ENCODE assay signal across 17 cellular contexts in genomic region chr21:31913191-31913608, GRCh38. TPM values are rescaled to one million over a fixed set of nuclear protein-coding genes. Genes with fewer than 3 reads are reported as not detected.
DNase-seq lines count a peak whose midpoint lies in the region; TF ChIP-seq lines count a peak whose summit lies in the region.
"Had no signal": no experiment of that assay in that cellular context is flagged by ENCODE, and none has a peak within 500 bp of the region (broad histone marks: within the 10 kb centered on the region; RNA-seq: fewer than 3 reads in every experiment).

No MANE protein-coding gene starts in this region.

- intact Hi-C loops in activated naive CD4-positive, alpha-beta T cell treated with anti-CD3 and anti-CD28 coated beads for 36 hours (cut with micrococcal nuclease), result no loop called here

- CTCF ChIA-PET in activated naive CD4-positive, alpha-beta T cell treated with anti-CD3 and anti-CD28 coated beads for 36 hours (lab: Charles Lee), result no interaction called here

- H2BK12ac ChIP-seq in neuronal stem cell (ENCODE audit: low read length), result no peak overlapping the region

- no peak overlapping the region for H3K4me3 Mint-ChIP-seq in activated naive CD4-positive, alpha-beta T cell treated with anti-CD3 and anti-CD28 coated beads for 36 hours
- H3K4me3 Mint-ChIP-seq: CD4-positive, CD25-positive, alpha-beta regulatory T cell had no signal

- H3K9ac ChIP-seq in neuronal stem cell (ENCODE audit: low read depth, low read length, poor library complexity), result no peak overlapping the region

- peak overlapping the region; percentile 65 for H3K14ac ChIP-seq in neuronal stem cell (ENCODE audit: low read length)

- no peak overlapping the region for H3K27ac ChIP-seq in neuronal stem cell (replicated peaks; ENCODE audit: low read length)
- H3K27ac ChIP-seq: Peyer's patch had no signal

- no peak for TF ChIP-seq CTCF in BE2C (IDR thresholded peaks at IDR 0.05; ENCODE audit: low read depth, low read length)

- H3K27ac Mint-ChIP-seq in activated naive CD4-positive, alpha-beta T cell treated with anti-CD3 and anti-CD28 coated beads for 36 hours, result no peak overlapping the region
- H3K27ac Mint-ChIP-seq: CD4-positive, CD25-positive, alpha-beta regulatory T cell had no signal

- H3K4me1 Mint-ChIP-seq in activated naive CD4-positive, alpha-beta T cell treated with anti-CD3 and anti-CD28 coated beads for 36 hours (ENCODE audit: low read depth), result no peaks in the 10 kb centered on the region
- H3K4me1 Mint-ChIP-seq: CD4-positive, CD25-positive, alpha-beta regulatory T cell had no signal

- H3K36me3 ChIP-seq in neuronal stem cell (replicated peaks in 1 of 2; ENCODE audit: control insufficient read depth in 2 of 2, insufficient read depth in 2 of 2, low read length in 2 of 2), result peaks cover 0 to 27% of the 10 kb centered on the region in 2 donors
- no peaks in the 10 kb centered on the region for H3K36me3 ChIP-seq in BE2C
- H3K36me3 ChIP-seq: Peyer's patch had no signal

- H3K4me2 ChIP-seq in neuronal stem cell (ENCODE audit: insufficient read depth, low read length, poor library complexity, severe bottlenecking), result no peak overlapping the region

- H4K8ac ChIP-seq in neuronal stem cell (ENCODE audit: low read depth, low read length), result no peak overlapping the region

- no peaks in the 10 kb centered on the region for H3K36me3 Mint-ChIP-seq in activated naive CD4-positive, alpha-beta T cell treated with anti-CD3 and anti-CD28 coated beads for 36 hours (ENCODE audit: low read depth)
- H3K36me3 Mint-ChIP-seq: CD4-positive, CD25-positive, alpha-beta regulatory T cell had no signal

- H3K4me3 ChIP-seq in neuronal stem cell (ENCODE audit: low read length in 2 of 2), result peak overlapping the region in 1 of 2 donors; percentile 21
- no peak overlapping the region for H3K4me3 ChIP-seq in BE2C (ENCODE audit: low read depth, low read length)
- H3K4me3 ChIP-seq: Peyer's patch had no signal

- H3K9me3 Mint-ChIP-seq in activated naive CD4-positive, alpha-beta T cell treated with anti-CD3 and anti-CD28 coated beads for 36 hours, result no peaks in the 10 kb centered on the region
- H3K9me3 Mint-ChIP-seq: CD4-positive, CD25-positive, alpha-beta regulatory T cell had no signal

- H3K4me1 ChIP-seq in neuronal stem cell (ENCODE audit: control insufficient read depth in 2 of 2, insufficient read depth in 1 of 2, low read depth in 1 of 2, low read length in 2 of 2) (peaks cover 21 to 26% of the 10 kb centered on the region in 2 donors), BE2C (peaks cover 3% of the 10 kb centered on the region; the same call in 1 of the 2 replicates)

- peaks cover 30% of the 10 kb centered on the region for H3K27me3 Mint-ChIP-seq in activated naive CD4-positive, alpha-beta T cell treated with anti-CD3 and anti-CD28 coated beads for 36 hours (ENCODE audit: low read depth)

- H3K23ac ChIP-seq in neuronal stem cell (ENCODE audit: low read depth, low read length, poor library complexity), result peak overlapping the region; percentile 92

- no peak overlapping the region for H3K4ac ChIP-seq in neuronal stem cell (ENCODE audit: low read length)

- no peak overlapping the region for H4K91ac ChIP-seq in neuronal stem cell (ENCODE audit: low read depth, low read length, poor library complexity)

- no peak overlapping the region for H2AFZ ChIP-seq in neuronal stem cell (ENCODE audit: low read length)

- H2BK5ac ChIP-seq in neuronal stem cell (ENCODE audit: low read length), result no peak overlapping the region

- H2BK120ac ChIP-seq in neuronal stem cell (ENCODE audit: low read depth, low read length), result no peak overlapping the region

- WGBS in neuronal stem cell (ENCODE audit: extremely low coverage in 2 of 2, insufficient read length in 2 of 2, insufficient replicate concordance in 1 of 2), 2 donors, result no CpG with 5 or more reads among the region's 5 CpGs

- H2AK5ac ChIP-seq in neuronal stem cell (ENCODE audit: low read depth, low read length), result peak overlapping the region; percentile 75

- H3K27me3 ChIP-seq in neuronal stem cell (ENCODE audit: control insufficient read depth in 3 of 3, insufficient read depth in 3 of 3, low read depth in 1 of 3, low read length in 3 of 3), result no peaks in the 10 kb centered on the region
- no peaks in the 10 kb centered on the region for H3K27me3 ChIP-seq in BE2C
- H3K27me3 ChIP-seq: Peyer's patch had no signal

- peak; percentile 64 for DNase-seq in ELF-1 (ENCODE audit: low read depth, low spot score)
- peak; percentile 63 for DNase-seq in NCI-H82 (lab: John Stamatoyannopoulos, UW)
- DNase-seq in islet precursor cell, result peak; percentile 58
- no peak for DNase-seq in neuronal stem cell (ENCODE audit: low spot score)
- DNase-seq in BE2C, result no peak
- DNase-seq in NCI-H2171 (lab: John Stamatoyannopoulos, UW), result no peak
- no peak for DNase-seq in GM19240 (ENCODE audit: insufficient read length, low spot score)
- DNase-seq in activated naive CD4-positive, alpha-beta T cell treated with anti-CD3 and anti-CD28 coated beads for 36 hours, result no peak
- DNase-seq: CD4-positive, CD25-positive, alpha-beta regulatory T cell; DND-41; KG1; NCI-H1105; NCI-H2029 treated with DMSO at 0.1 percent for 48 hours; NCI-H345; NCI-H774; Peyer's patch had no signal

- H3K9me3 ChIP-seq in neuronal stem cell (replicated peaks in 1 of 2; ENCODE audit: control insufficient read depth in 2 of 2, insufficient read depth in 1 of 2, low read depth in 1 of 2, low read length in 2 of 2) (peaks cover 3 to 29% of the 10 kb centered on the region in 2 donors), BE2C (no peaks in the 10 kb centered on the region)
- H3K9me3 ChIP-seq: Peyer's patch had no signal

- H3K18ac ChIP-seq in neuronal stem cell (ENCODE audit: low read length), result peak overlapping the region; percentile 58

- H3K79me1 ChIP-seq in neuronal stem cell (ENCODE audit: low read depth, low read length), result peaks cover 5% of the 10 kb centered on the region

- no peak overlapping the region for H2BK15ac ChIP-seq in neuronal stem cell (ENCODE audit: low read length)

RNA-seq across cellular contexts. Expression of gene HUNK, which starts 40.4 kb away (rescaled TPM):
- polyA plus RNA-seq in neuronal stem cell (2013, experiment 1 of 2), result 5.4 TPM
- polyA plus RNA-seq in neuronal stem cell (2013, experiment 2 of 2), result 5.4 TPM
- polyA plus RNA-seq in BE2C (2012; ENCODE audit: insufficient read depth, insufficient read length, low read depth), result 1.2 TPM
- under 1 TPM; 0.10 to 0.20 TPM for total RNA-seq in activated naive CD4-positive, alpha-beta T cell treated with anti-CD3 and anti-CD28 coated beads for 36 hours
- total RNA-seq: CD4-positive, CD25-positive, alpha-beta regulatory T cell; HT1080 had no signal
- polyA plus RNA-seq: CD4-positive, CD25-positive, alpha-beta regulatory T cell had no signal

Comparison
In these comparisons a context has a peak if more than half of its experiments do, and no peak if none do; other contexts are left out.
1. DNase-seq: peak in ELF-1 (single experiment), NCI-H82 (single experiment) and islet precursor cell (single experiment); none in neuronal stem cell (single experiment), BE2C (single experiment), NCI-H2171 (single experiment), GM19240 (single experiment) and activated naive CD4-positive, alpha-beta T cell treated with anti-CD3 and anti-CD28 coated beads for 36 hours (single experiment).